ENCODE assay signal across 21 cellular contexts in the genomic region with DNA sequence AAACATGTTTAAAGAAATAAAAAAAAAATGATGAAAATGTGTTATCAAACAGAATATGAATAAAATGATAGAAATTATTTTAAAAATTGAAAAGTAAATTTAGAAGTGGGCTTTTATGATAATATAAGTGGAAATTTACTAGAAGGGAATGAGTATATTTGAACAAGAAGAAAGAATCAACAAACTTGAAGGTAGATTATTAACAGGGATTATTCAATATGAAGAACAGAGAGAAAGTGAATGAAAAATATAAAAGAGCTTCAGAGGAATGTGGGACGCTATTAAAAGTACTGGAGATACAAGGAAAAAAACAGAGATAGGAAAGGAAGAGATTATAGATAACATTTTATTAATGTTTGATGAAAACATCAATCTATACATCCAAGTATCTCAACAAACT.
DNase-seq lines count a peak whose midpoint lies in the region; ATAC-seq, FAIRE-seq and TF ChIP-seq lines count a peak whose summit lies in the region.
"Had no signal": no experiment of that assay in that cellular context is flagged by ENCODE, and none has a peak within 500 bp of the region (broad histone marks: within the 10 kb centered on the region; RNA-seq: fewer than 3 reads in every experiment).

No MANE protein-coding gene starts in this region.

- TF ChIP-seq POLR2A in A549 (IDR thresholded peaks at IDR 0.05; ENCODE audit: low read length) (no peak), lower leg skin (IDR thresholded peaks at IDR 0.05) (no peak)

- H3K36me3 Mint-ChIP-seq in nephron progenitor cell (ENCODE audit: low read depth): peaks cover 5% of the 10 kb centered on the region
- H3K36me3 Mint-ChIP-seq: CD8-positive, alpha-beta T cell had no signal

- no peaks in the 10 kb centered on the region for H3K4me1 Mint-ChIP-seq in nephron progenitor cell
- H3K4me1 Mint-ChIP-seq: H9 had no signal

- no peak for TF ChIP-seq CTCF in A549 (IDR thresholded peaks at IDR 0.05)
- TF ChIP-seq CTCF in kidney (IDR thresholded peaks at IDR 0.05; ENCODE audit: borderline replicate concordance, extremely low read depth, insufficient read depth): no peak
- TF ChIP-seq CTCF in nephron progenitor cell (IDR thresholded peaks at IDR 0.05): no peak
- TF ChIP-seq CTCF in lower leg skin (IDR thresholded peaks at IDR 0.05): no peak

- 16% methylated on average over 1 of the region's 1 CpG for WGBS in A549 (ENCODE audit: missing lambda C conversion rate)
- WGBS in lower leg skin, 2 donors: 76 to 92% methylated on average over 1 of the region's 1 CpG

- H3K9me3 Mint-ChIP-seq in nephron progenitor cell: peaks cover 23% of the 10 kb centered on the region
- H3K9me3 Mint-ChIP-seq: CD8-positive, alpha-beta T cell had no signal

- H3K4me3 Mint-ChIP-seq in nephron progenitor cell: no peak overlapping the region
- H3K4me3 Mint-ChIP-seq: CD8-positive, alpha-beta T cell; H9 had no signal

- peak overlapping the region; percentile 1; the same call in 1 of the 3 replicates for H3K4me2 ChIP-seq in A549

- H3K27ac Mint-ChIP-seq in nephron progenitor cell: peak overlapping the region; percentile 47
- H3K27ac Mint-ChIP-seq: CD8-positive, alpha-beta T cell; H9 had no signal

- H3K27ac ChIP-seq in A549 (no peak overlapping the region), kidney (ENCODE audit: low read depth in 2 of 2, low read length in 2 of 2) (no peak overlapping the region)
- H3K27ac ChIP-seq: RWPE1 had no signal

- FAIRE-seq in A549 (lab: Jason Lieb, UNC): no peak
- FAIRE-seq in RCC 7860 (lab: Jason Lieb, UNC): peak; percentile 34
- peak; percentile 11 for FAIRE-seq in kidney (lab: Jason Lieb, UNC)
- FAIRE-seq: GM12892, GM19239 had no signal

- ATAC-seq in A549: no peak
- ATAC-seq in HG03469 (IDR thresholded peaks at IDR 0.05; ENCODE audit: unreplicated experiment): no peak
- ATAC-seq in GM19395 (IDR thresholded peaks at IDR 0.05; ENCODE audit: unreplicated experiment): no peak
- ATAC-seq: CD8-positive, alpha-beta T cell had no signal

- no peak for TF ChIP-seq EP300 in A549 (IDR thresholded peaks at IDR 0.05)

- no peaks in the 10 kb centered on the region for H3K27me3 Mint-ChIP-seq in nephron progenitor cell (ENCODE audit: low read depth, poor library complexity)

- H3K4me1 ChIP-seq in A549 (0 out of 3 replicates have a peak, but pooled peaks cover 3% of the 10 kb centered on the region), kidney (ENCODE audit: control insufficient read depth in 1 of 2, insufficient read depth in 1 of 2, low read depth in 1 of 2, low read length in 2 of 2) (no peaks in the 10 kb centered on the region)
- H3K4me1 ChIP-seq: Caco-2 had no signal

- H3K9ac ChIP-seq in kidney (ENCODE audit: low read length in 2 of 2): no peak overlapping the region

- intact Hi-C loops in kidney (cut with DNase I) (no loop called here), lower leg skin (cut with DNase I; ENCODE audit: low total_unique reads) (no loop called here)

- CTCF ChIA-PET in A549 (lab: Yijun Ruan, JAX): interaction anchor here (0.7 kb wide), 1 partner anchor 74 kb away, joined by 3 read pairs; no protein-coding TSS in a partner anchor

- DNase-seq in A549 (ENCODE audit: low read depth in 1 of 2, low spot score in 1 of 2) (no peak), RCC 7860 (ENCODE audit: low spot score) (no peak), kidney (no peak), nephron progenitor cell (no peak), lower leg skin (ENCODE audit: low spot score in 2 of 2) (no peak)
- DNase-seq: C1 segment of cervical spinal cord; Caco-2; CD8-positive, alpha-beta T cell; DMS79 treated with DMSO at 0.1 percent for 48 hours; H9; KG1; NCI-H1048; NCI-H1417; NCI-H1694; NCI-H2029 treated with DMSO at 0.1 percent for 48 hours; SHP77 had no signal

- H3K36me3 ChIP-seq in kidney (ENCODE audit: control insufficient read depth in 1 of 2, insufficient read depth in 2 of 2, low read length in 2 of 2): no peaks in the 10 kb centered on the region

- POLR2A ChIA-PET in A549 (lab: Yijun Ruan, JAX): no interaction called here

- H3K4me3 ChIP-seq in A549 (no peak overlapping the region), kidney (ENCODE audit: low read length in 2 of 2) (no peak overlapping the region), lower leg skin (ENCODE audit: low read depth, poor library complexity, severe bottlenecking) (no peak overlapping the region)

- no peak for TF ChIP-seq RAD21 in A549 (conservative IDR thresholded peaks at IDR 0.05 in 1 of 2, IDR thresholded peaks at IDR 0.05 in 1 of 2)

- H3K9me3 ChIP-seq in A549 (peaks cover 5% of the 10 kb centered on the region; the same call in 2 of the 3 replicates), kidney (ENCODE audit: control insufficient read depth in 1 of 2, low read length in 2 of 2) (peaks cover 0 to 5% of the 10 kb centered on the region in 2 donors)
- H3K9me3 ChIP-seq: Caco-2 had no signal

TF ChIP-seq in A549, 52 proteins besides CTCF, POLR2A, EP300 and RAD21:
- no peak for TF ChIP-seq HOXA7 (CRISPR knock-in tag; IDR thresholded peaks at IDR 0.05)
